Comparison of ENCODE assay signal across 17 cellular contexts in genomic region chr17:15278381-15278780, GRCh38. TPM values are rescaled to one million over a fixed set of nuclear protein-coding genes. Genes with fewer than 3 reads are reported as not detected.
DNase-seq lines count a peak whose midpoint lies in the region; ATAC-seq, FAIRE-seq and TF ChIP-seq lines count a peak whose summit lies in the region.
"Had no signal": no experiment of that assay in that cellular context is flagged by ENCODE, and none has a peak within 500 bp of the region (broad histone marks: within the 10 kb centered on the region; RNA-seq: fewer than 3 reads in every experiment).

No MANE protein-coding gene starts in this region.

- peaks cover 12 to 27% of the 10 kb centered on the region in 2 donors for H3K27me3 Mint-ChIP-seq in CD4-positive, alpha-beta memory T cell

- H3K27ac ChIP-seq in PC-3 (ENCODE audit: low read length) (peak overlapping the region; percentile 96), hepatocyte (peak overlapping the region; percentile 58), osteoblast (ENCODE audit: low read depth, low read length) (peak overlapping the region; percentile 87)
- H3K27ac ChIP-seq in CD4-positive, alpha-beta memory T cell (ENCODE audit: low read depth, low read length) = no peak overlapping the region
- H3K27ac ChIP-seq: left ventricle myocardium inferior, transverse colon had no signal

- peaks cover under 1 to 11% (median 3%) of the 10 kb centered on the region in 8 donors for H3K9me3 Mint-ChIP-seq in CD4-positive, alpha-beta memory T cell

- H3K9ac ChIP-seq in PC-3 (ENCODE audit: low read length) = peak overlapping the region; percentile 85

- POLR2A ChIA-PET in PC-3 (lab: Charles Lee; ENCODE audit: unreplicated experiment) = no interaction called here
- POLR2A ChIA-PET in CD4-positive, alpha-beta memory T cell (lab: Charles Lee; ENCODE audit: partially characterized antibody) = no interaction called here

- CTCF ChIA-PET in PC-3 (lab: Charles Lee) = interaction anchor here (0.5 to 1.0 kb wide), 2 partner anchors 16 to 21 kb away, joined by 3 to 5 read pairs; no protein-coding TSS in a partner anchor
- CTCF ChIA-PET in CD4-positive, alpha-beta memory T cell (lab: Charles Lee; ENCODE audit: partially characterized antibody) = no interaction called here

- no peaks in the 10 kb centered on the region for H3K27me3 ChIP-seq in PC-3 (ENCODE audit: low read length)
- H3K27me3 ChIP-seq in hepatocyte = no peaks in the 10 kb centered on the region
- no peaks in the 10 kb centered on the region for H3K27me3 ChIP-seq in osteoblast (ENCODE audit: insufficient read depth, low read length)
- H3K27me3 ChIP-seq in CD4-positive, alpha-beta memory T cell (ENCODE audit: insufficient read depth, low read length) = no peaks in the 10 kb centered on the region
- H3K27me3 ChIP-seq: transverse colon had no signal

- FAIRE-seq in frontal cortex (lab: Jason Lieb, UNC) = no peak
- FAIRE-seq: K562 had no signal

- H4K20me1 ChIP-seq in PC-3 (ENCODE audit: low read length) = no peaks in the 10 kb centered on the region
- H4K20me1 ChIP-seq in hepatocyte (ENCODE audit: insufficient read depth, poor library complexity, severe bottlenecking) = no peaks in the 10 kb centered on the region
- no peaks in the 10 kb centered on the region for H4K20me1 ChIP-seq in osteoblast (ENCODE audit: insufficient read depth, low read length)

- WGBS in hepatocyte (ENCODE audit: low lambda C conversion rate, missing lambda C conversion rate) = 40% methylated on average over 6 of the region's 6 CpGs

- TF ChIP-seq CTCF in AG09309 (IDR thresholded peaks at IDR 0.05; ENCODE audit: control insufficient read depth, insufficient read depth, low read depth, low read length, missing control alignments) = no peak
- TF ChIP-seq CTCF in PC-3 (conservative IDR thresholded peaks at IDR 0.05; ENCODE audit: low read depth, low read length) = no peak
- TF ChIP-seq CTCF in hepatocyte (IDR thresholded peaks at IDR 0.05; ENCODE audit: poor library complexity) = no peak
- TF ChIP-seq CTCF in osteoblast (IDR thresholded peaks at IDR 0.05; ENCODE audit: extremely low read depth, low read depth, low read length) = no peak

- H3K27ac Mint-ChIP-seq in CD4-positive, alpha-beta memory T cell = no peak overlapping the region

- H3K36me3 ChIP-seq in PC-3 (ENCODE audit: low read depth, low read length) (no peaks in the 10 kb centered on the region), hepatocyte (replicated peaks; ENCODE audit: insufficient read depth, low read depth) (no peaks in the 10 kb centered on the region), osteoblast (ENCODE audit: insufficient read depth, low read length) (no peaks in the 10 kb centered on the region)
- no peaks in the 10 kb centered on the region for H3K36me3 ChIP-seq in CD4-positive, alpha-beta memory T cell (ENCODE audit: insufficient read depth, low read length)
- H3K36me3 ChIP-seq: left ventricle myocardium inferior, transverse colon had no signal

- no peaks in the 10 kb centered on the region for H3K9me3 ChIP-seq in PC-3 (ENCODE audit: low read length)
- H3K9me3 ChIP-seq in hepatocyte (ENCODE audit: low read depth) = no peaks in the 10 kb centered on the region
- H3K9me3 ChIP-seq in osteoblast (ENCODE audit: low read depth, low read length) = peaks cover 2% of the 10 kb centered on the region
- no peaks in the 10 kb centered on the region for H3K9me3 ChIP-seq in CD4-positive, alpha-beta memory T cell (ENCODE audit: control insufficient read depth in 1 of 2, low read length in 2 of 2)
- H3K9me3 ChIP-seq: Caco-2, transverse colon had no signal

- H3K4me3 ChIP-seq in AG09309 (ENCODE audit: control insufficient read depth, low read depth, low read length) (peak overlapping the region; percentile 33), PC-3 (ENCODE audit: low read length) (peak overlapping the region; percentile 57), hepatocyte (no peak overlapping the region), osteoblast (ENCODE audit: insufficient read depth, low read length) (peak overlapping the region; percentile 60)
- H3K4me3 ChIP-seq in CD4-positive, alpha-beta memory T cell (ENCODE audit: low read length in 2 of 2) = no peak overlapping the region
- H3K4me3 ChIP-seq: K562, left ventricle myocardium inferior, transverse colon had no signal

- intact Hi-C loops in PC-3 (cut with micrococcal nuclease) = no loop called here
- intact Hi-C loops in CD4-positive, alpha-beta memory T cell (cut with micrococcal nuclease) = no loop called here

- DNase-seq in AG09309 (ENCODE audit: low read depth) = no peak
- DNase-seq in PC-3 = peak; percentile 32
- DNase-seq in hepatocyte (ENCODE audit: low spot score) = no peak
- DNase-seq in osteoblast (ENCODE audit: insufficient read length, low spot score, missing footprints) = no peak
- no peak for DNase-seq in superior temporal gyrus (ENCODE audit: extremely low spot score)
- no peak for DNase-seq in frontal cortex (ENCODE audit: low spot score in 2 of 2)
- DNase-seq in putamen (ENCODE audit: low spot score) = no peak
- DNase-seq in CD4-positive, alpha-beta memory T cell = no peak
- DNase-seq: activated CD4-positive, CD25-positive, alpha-beta regulatory T cell treated with anti-CD3 and anti-CD28 coated beads, Interleukin-2, amount 50 U/mL, for 72 hours; activated gamma-delta T cell; Caco-2; GF-D8; left ventricle myocardium inferior; T-helper 2 cell; transverse colon had no signal

- no peaks in the 10 kb centered on the region for H3K79me2 ChIP-seq in PC-3 (ENCODE audit: low read length)
- H3K79me2 ChIP-seq in hepatocyte = no peaks in the 10 kb centered on the region
- H3K79me2 ChIP-seq in osteoblast (ENCODE audit: insufficient read depth, low read length) = no peaks in the 10 kb centered on the region

- H3K4me1 ChIP-seq in PC-3 (ENCODE audit: insufficient read depth, low read length) (peaks cover 40% of the 10 kb centered on the region), hepatocyte (ENCODE audit: insufficient read depth) (no peaks in the 10 kb centered on the region), osteoblast (ENCODE audit: insufficient read depth, low read length) (peaks cover 31% of the 10 kb centered on the region)
- H3K4me1 ChIP-seq in CD4-positive, alpha-beta memory T cell (ENCODE audit: insufficient read depth, low read length) = no peaks in the 10 kb centered on the region
- H3K4me1 ChIP-seq: Caco-2, left ventricle myocardium inferior, transverse colon had no signal

- no TSS peak for BruUV-seq in PC-3 (replicated peaks; lab: Mats Ljungman, UMichigan)

- H3K9me2 ChIP-seq in PC-3 (replicated peaks; ENCODE audit: low read length) (no peaks in the 10 kb centered on the region), hepatocyte (replicated peaks; ENCODE audit: insufficient read depth) (no peaks in the 10 kb centered on the region)

- H3K4me2 ChIP-seq in PC-3 (ENCODE audit: low read length) = peak overlapping the region; percentile 84
- peak overlapping the region; percentile 43 for H3K4me2 ChIP-seq in hepatocyte
- H3K4me2 ChIP-seq in osteoblast (ENCODE audit: insufficient read depth, low read length) = peak overlapping the region; percentile 77

- H3K4me3 Mint-ChIP-seq in CD4-positive, alpha-beta memory T cell = no peak overlapping the region

- no peaks in the 10 kb centered on the region for H3K36me3 Mint-ChIP-seq in CD4-positive, alpha-beta memory T cell

- H2AFZ ChIP-seq in PC-3 (ENCODE audit: low read length) (peak overlapping the region; percentile 55), hepatocyte (no peak overlapping the region), osteoblast (ENCODE audit: low read length) (peak overlapping the region; percentile 59)

- ATAC-seq in PC-3 = peak; percentile 18
- ATAC-seq: K562, sciatic nerve had no signal

- H3F3A ChIP-seq in PC-3 (ENCODE audit: low read length, unreplicated experiment) = peaks cover 8% of the 10 kb centered on the region

- H3K4me1 Mint-ChIP-seq in CD4-positive, alpha-beta memory T cell = no peaks in the 10 kb centered on the region

RNA-seq across cellular contexts. Expression of gene PMP22, which starts 13.3 kb away (rescaled TPM):
- total RNA-seq in PC-3 (2014; rRNA removed) (51.0 and 51.1 TPM in 2 replicates), hepatocyte (111 and 113 TPM in 2 replicates), osteoblast (151 and 163 TPM in 2 replicates), frontal cortex (9.4 TPM)
- 163 and 186 TPM in 2 replicates for polyA plus RNA-seq in hepatocyte
- total RNA-seq in CD4-positive, alpha-beta memory T cell = under 1 TPM; 0.53 to 0.76 TPM
- not detected for polyA plus RNA-seq in CD4-positive, alpha-beta memory T cell

Comparison
In these comparisons a context has a peak if more than half of its experiments do, and no peak if none do; other contexts are left out.
1. H3K4me3 ChIP-seq: peak in AG09309 (single experiment), PC-3 (single experiment) and osteoblast (single experiment); none in hepatocyte (single experiment) and CD4-positive, alpha-beta memory T cell (0 of 2).
2. Peak in every context shown above with its lines, with median percentiles within 50 percentile points of each other: H3K4me2 ChIP-seq.